1 cellular context compared by ENCODE assay signal in genomic region chr6:99026135-99026534, GRCh38.
A peak's percentile ranks its signal among the peaks of the same experiment; 100 is the strongest.
TF ChIP-seq lines count a peak whose summit lies in the region.

No MANE protein-coding gene starts in this region.

TF ChIP-seq in K562, 482 proteins besides CTCF, POLR2A, EP300 and RAD21 (continued from another document):
- TF ChIP-seq THAP12 (CRISPR knock-in tag; IDR thresholded peaks at IDR 0.05) (no peak), FOXA3 (CRISPR knock-in tag; conservative IDR thresholded peaks at IDR 0.05 in 1 of 2, IDR thresholded peaks at IDR 0.05 in 1 of 2) (no peak), MYC (IDR thresholded peaks at IDR 0.05; ENCODE audit: low read depth, low read length) (no peak), MYC (CRISPR knock-in tag; IDR thresholded peaks at IDR 0.05; ENCODE audit: borderline replicate concordance, low read depth) (no peak), TBP (optimal IDR thresholded peaks at IDR 0.05; ENCODE audit: low read depth, low read length) (no peak), BHLHE40 (IDR thresholded peaks at IDR 0.05; ENCODE audit: low read length) (no peak), STAT6 (CRISPR knock-in tag; IDR thresholded peaks at IDR 0.05) (no peak), SFPQ (IDR thresholded peaks at IDR 0.05; ENCODE audit: low read depth, low read length) (no peak), HDAC3 (IDR thresholded peaks at IDR 0.05; ENCODE audit: borderline replicate concordance, partially characterized antibody) (no peak), GATA2 (CRISPR knock-in tag; IDR thresholded peaks at IDR 0.05) (no peak), ZBTB11 (CRISPR knock-in tag; IDR thresholded peaks at IDR 0.05) (no peak), ZFP36 (IDR thresholded peaks at IDR 0.05; ENCODE audit: low read depth, low read length, partially characterized antibody) (peak; percentile 46)
